ENCODE assay signal across 10 cellular contexts in the genomic region with DNA sequence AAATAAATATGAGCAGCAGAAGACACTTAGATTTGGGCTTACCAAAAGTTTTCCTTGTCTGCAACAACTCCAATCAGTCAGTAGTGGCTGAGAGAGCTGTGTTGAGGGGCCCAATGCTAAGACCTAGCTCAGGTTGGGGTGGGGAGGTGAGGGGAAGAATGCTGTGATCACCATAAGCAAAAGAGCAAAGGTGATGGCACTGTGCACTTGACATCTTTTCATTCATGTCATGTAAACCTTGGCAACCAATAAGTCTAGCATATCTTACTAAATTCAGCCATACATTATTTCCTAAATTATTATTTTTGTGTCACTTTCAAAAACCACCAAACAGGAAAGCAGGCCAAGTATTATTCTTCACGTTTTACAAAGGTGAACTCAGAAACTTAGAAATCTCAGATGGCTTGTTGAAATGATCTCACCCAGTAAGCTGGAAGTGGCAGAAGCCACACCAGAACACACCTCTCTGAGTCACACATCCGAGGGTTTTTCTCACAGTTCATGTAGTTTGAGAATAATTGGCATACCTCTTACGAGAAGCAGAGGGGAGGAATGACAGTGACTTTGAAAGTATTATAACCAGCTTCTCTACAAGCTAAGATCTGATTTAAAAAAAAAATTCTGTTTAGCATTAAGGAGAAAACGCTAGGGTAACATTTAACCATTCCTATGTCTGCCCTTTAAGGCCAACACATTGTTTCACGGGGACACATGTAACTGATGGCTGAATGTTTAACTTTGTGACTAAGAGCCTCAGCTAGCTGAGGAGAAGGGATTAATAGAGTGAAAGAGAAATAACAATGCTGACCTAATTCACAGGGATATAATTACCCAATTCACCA. TPM values are rescaled to one million over a fixed set of nuclear protein-coding genes. Genes with fewer than 3 reads are reported as not detected.
A peak's percentile ranks its signal among the peaks of the same experiment; 100 is the strongest.
DNase-seq lines count a peak whose midpoint lies in the region; ATAC-seq and TF ChIP-seq lines count a peak whose summit lies in the region.
"Had no signal": no experiment of that assay in that cellular context is flagged by ENCODE, and none has a peak within 500 bp of the region (broad histone marks: within the 10 kb centered on the region; RNA-seq: fewer than 3 reads in every experiment).

No MANE protein-coding gene starts in this region.

- H3K27ac ChIP-seq in DND-41 (ENCODE audit: low read length) (no peak overlapping the region), mesodermal cell (ENCODE audit: low read depth, low read length, severe bottlenecking) (peak overlapping the region; percentile 13)

- no peak for DNase-seq in DND-41
- peak; percentile 50 for DNase-seq in H4 (ENCODE audit: low spot score)
- peak; percentile 76 for DNase-seq in astrocyte of the hippocampus (ENCODE audit: low read depth, low spot score)
- DNase-seq in erythroblast (lab: John Stamatoyannopoulos, UW) = no peak
- no peak for DNase-seq in NCI-H2029 treated with DMSO at 0.1 percent for 48 hours (lab: John Stamatoyannopoulos, UW)
- no peak for DNase-seq in epidermal melanocyte (ENCODE audit: insufficient read length, low spot score)
- DNase-seq: activated CD4-positive, CD25-positive, alpha-beta regulatory T cell; MG63 had no signal

- no peaks in the 10 kb centered on the region for H3K79me2 ChIP-seq in DND-41 (ENCODE audit: insufficient read depth, low read length)

- no peak overlapping the region for H3K9ac ChIP-seq in DND-41 (ENCODE audit: low read depth, low read length)

- no peaks in the 10 kb centered on the region for H3K4me1 ChIP-seq in DND-41 (ENCODE audit: insufficient read depth, low read length)
- H3K4me1 ChIP-seq in mesodermal cell (ENCODE audit: control insufficient read depth, insufficient read depth, low read length, poor library complexity, severe bottlenecking) = peaks cover 21% of the 10 kb centered on the region

- no peak for TF ChIP-seq CTCF in DND-41 (IDR thresholded peaks at IDR 0.05; ENCODE audit: borderline replicate concordance, extremely low read depth, low read length, poor library complexity, severe bottlenecking)

- H3K4me3 ChIP-seq in DND-41 (ENCODE audit: low read depth in 1 of 2, low read length in 2 of 2) (no peak overlapping the region), mesodermal cell (ENCODE audit: extremely low read depth, insufficient read depth, low read length, poor library complexity, severe bottlenecking) (no peak overlapping the region)
- H3K4me3 ChIP-seq: MG63 had no signal

- peak; percentile 31; the same call in 1 of the 3 replicates for ATAC-seq in DND-41 (ENCODE audit: insufficient read depth, low read depth)
- ATAC-seq in HG02642 (IDR thresholded peaks at IDR 0.05; ENCODE audit: poor library complexity, unreplicated experiment) = no peak

- H3K36me3 ChIP-seq in DND-41 (ENCODE audit: insufficient read depth, low read length) (no peaks in the 10 kb centered on the region), mesodermal cell (ENCODE audit: control insufficient read depth, insufficient read depth, low read length) (no peaks in the 10 kb centered on the region)
- H3K36me3 ChIP-seq: MG63 had no signal

- no peak overlapping the region for H3K4me2 ChIP-seq in DND-41 (ENCODE audit: insufficient read depth, low read length)

- no peaks in the 10 kb centered on the region for H3K27me3 ChIP-seq in DND-41 (ENCODE audit: insufficient read depth, low read length, poor library complexity)
- H3K27me3 ChIP-seq: MG63 had no signal

- no peak overlapping the region for H2AFZ ChIP-seq in DND-41 (ENCODE audit: low read depth, low read length)

- no peaks in the 10 kb centered on the region for H3K9me3 ChIP-seq in DND-41 (ENCODE audit: insufficient read depth, low read length, severe bottlenecking)
- H3K9me3 ChIP-seq in mesodermal cell (ENCODE audit: control insufficient read depth, low read length) = no peaks in the 10 kb centered on the region
- H3K9me3 ChIP-seq: MG63 had no signal

- H4K20me1 ChIP-seq in DND-41 (ENCODE audit: insufficient read depth, low read length) = no peaks in the 10 kb centered on the region

- WGBS in mesodermal cell (ENCODE audit: insufficient coverage in 2 of 2), 2 experiments = 72 to 80% methylated on average over 1 to 2 of the region's 5 CpGs

- TF ChIP-seq POLR2A in erythroblast (IDR thresholded peaks at IDR 0.05; ENCODE audit: low read length) = no peak

RNA-seq across cellular contexts. Expression of a gene that starts 43.3 kb away (rescaled TPM):
- total RNA-seq in H4 (2014; rRNA removed; shearing (Covaris generic)) = 2.7 and 3.6 TPM in 2 replicates
- polyA plus RNA-seq in mesodermal cell (2013, experiment 1 of 2) = 10.7 TPM
- 8.6 TPM for polyA plus RNA-seq in mesodermal cell (2013, experiment 2 of 2)

Comparison
In these comparisons a context has a peak if more than half of its experiments do, and no peak if none do; other contexts are left out.
1. DNase-seq: peak in H4 (single experiment) and astrocyte of the hippocampus (single experiment); none in DND-41 (single experiment), erythroblast (0 of 2), NCI-H2029 treated with DMSO at 0.1 percent for 48 hours (single experiment) and epidermal melanocyte (single experiment).